Comparison of ENCODE assay signal across 20 cellular contexts in the genomic region with DNA sequence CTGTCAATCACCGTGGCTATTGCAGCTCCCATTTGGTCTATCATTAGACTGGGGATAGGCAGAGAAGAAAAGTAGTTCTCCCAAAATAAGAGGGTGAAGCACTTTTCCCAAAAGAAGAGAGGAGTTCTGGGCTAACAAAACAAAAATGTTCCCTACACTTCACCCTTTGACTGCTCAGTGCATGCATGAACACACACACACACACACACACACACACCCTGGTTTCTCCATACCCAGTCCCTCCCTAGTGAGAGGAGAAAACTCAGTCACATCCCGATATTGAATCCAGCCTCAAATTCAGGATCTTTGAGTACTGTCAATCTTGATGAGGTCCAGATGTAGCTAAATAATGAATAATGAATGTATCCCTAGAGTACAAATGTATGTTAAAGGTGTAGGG. TPM values are rescaled to one million over a fixed set of nuclear protein-coding genes. Genes with fewer than 3 reads are reported as not detected.
"Had no signal": no experiment of that assay in that cellular context is flagged by ENCODE, and none has a peak within 500 bp of the region (broad histone marks: within the 10 kb centered on the region; RNA-seq: fewer than 3 reads in every experiment).

No MANE protein-coding gene starts in this region.

- H3K4me3 ChIP-seq: heart left ventricle, left lung, lower lobe of right lung, neural progenitor cell, ovary, right atrium auricular region, sigmoid colon, skin epidermis, thoracic aorta had no signal

- H3K9me3 ChIP-seq: heart left ventricle, left lung, lower lobe of right lung, ovary, right atrium auricular region, sigmoid colon, thoracic aorta had no signal

- DNase-seq: effector memory CD4-positive, alpha-beta T cell; heart left ventricle; hippocampal formation; left lung; natural killer cell; nucleus accumbens; ovary; sigmoid colon; stimulated activated CD4-positive, alpha-beta T cell treated with anti-CD3 and anti-CD28 coated beads, Interleukin-2, amount 100 ng/mL, for 24 hours; stimulated activated CD4-positive, alpha-beta T cell treated with anti-CD3 and anti-CD28 coated beads, Interleukin-4, amount 100 ng/mL, for 4 hours; stimulated activated naive B cell treated with anti-CD40 and anti-IgM and Interleukin-4, amounts not matched to agents 10 μg/mL and 1 μg/mL and 100 μg/mL, for 72 hours; stimulated activated naive CD8-positive, alpha-beta T cell treated with anti-CD3 and anti-CD28 coated beads, Interleukin-15, amount 100 ng/mL, for 72 hours; substantia nigra had no signal

- H3K27me3 ChIP-seq: heart left ventricle, ovary, right atrium auricular region, sigmoid colon had no signal

- H3K9ac ChIP-seq: neural progenitor cell had no signal

- ATAC-seq: esophagus mucosa; heart left ventricle; left lung; lower lobe of right lung; natural killer cell; stimulated activated naive B cell treated with anti-CD40 and anti-IgM and Interleukin-4, amounts not matched to agents 10 μg/mL and 1 μg/mL and 100 μg/mL, for 72 hours; stimulated activated naive CD8-positive, alpha-beta T cell treated with anti-CD3 and anti-CD28 coated beads, Interleukin-15, amount 100 ng/mL, for 72 hours had no signal

- H3K27ac ChIP-seq: heart left ventricle, left lung, lower lobe of right lung, neural progenitor cell, ovary, right atrium auricular region, sigmoid colon, skin epidermis, thoracic aorta had no signal

- H3K36me3 ChIP-seq: heart left ventricle, left lung, lower lobe of right lung, neural progenitor cell, ovary, right atrium auricular region, sigmoid colon, thoracic aorta had no signal

RNA-seq across cellular contexts. Expression of a gene that starts 59.6 kb away (rescaled TPM):
- total RNA-seq: frontal cortex, natural killer cell had no signal
